ENCODE assay signal across 8 cellular contexts in genomic region chr11:60909647-60910280, GRCh38. TPM values are rescaled to one million over a fixed set of nuclear protein-coding genes. Genes with fewer than 3 reads are reported as not detected.
"Had no signal": no experiment of that assay in that cellular context is flagged by ENCODE, and none has a peak within 500 bp of the region (broad histone marks: within the 10 kb centered on the region; RNA-seq: fewer than 3 reads in every experiment).

No MANE protein-coding gene starts in this region.

RNA-seq across cellular contexts. Expression of gene ZP1, which starts 42.4 kb away (rescaled TPM):
- total RNA-seq: fibroblast of villous mesenchyme, gastrocnemius medialis, left lobe of liver, mammary epithelial cell, renal cortical epithelial cell, tibial nerve, upper lobe of right lung, vagina had no signal
